Comparison of ENCODE assay signal across 8 cellular contexts in the genomic region with DNA sequence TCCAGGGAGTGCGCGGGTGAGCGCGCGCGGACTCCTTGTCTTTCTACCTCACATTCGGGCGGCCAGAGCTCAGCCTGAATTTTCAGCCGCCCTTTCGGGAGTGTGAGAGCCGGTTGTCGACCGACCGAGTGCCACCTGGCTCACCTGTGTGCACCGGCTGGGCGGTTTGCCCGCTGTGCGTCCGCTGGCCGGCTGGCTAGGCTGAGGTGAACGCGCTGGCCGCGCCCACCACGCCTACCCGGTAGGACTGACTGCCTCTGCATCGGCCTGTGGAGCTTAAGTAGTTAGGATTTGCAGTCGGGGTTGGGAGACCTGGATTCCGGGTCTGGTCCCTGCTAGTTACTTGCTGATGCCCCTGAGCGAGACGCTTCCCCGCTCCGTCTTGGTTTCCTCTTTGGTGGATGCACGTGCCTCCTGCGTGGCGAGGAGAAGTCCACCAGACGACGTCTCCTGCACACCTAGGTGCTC. TPM values are rescaled to one million over a fixed set of nuclear protein-coding genes. Genes with fewer than 3 reads are reported as not detected.
DNase-seq lines count a peak whose midpoint lies in the region; ATAC-seq, FAIRE-seq and TF ChIP-seq lines count a peak whose summit lies in the region.

No MANE protein-coding gene starts in this region.

- H3K27me3 ChIP-seq in bronchial epithelial cell (ENCODE audit: control insufficient read depth, insufficient read depth, low read length), result no peaks in the 10 kb centered on the region
- H3K27me3 ChIP-seq in lung (ENCODE audit: control insufficient read depth, insufficient read depth), result no peaks in the 10 kb centered on the region
- no peaks in the 10 kb centered on the region for H3K27me3 ChIP-seq in upper lobe of right lung

- no peak for FAIRE-seq in bronchial epithelial cell (lab: Jason Lieb, UNC)

- H3K9me3 ChIP-seq in lung (ENCODE audit: control insufficient read depth in 2 of 2, insufficient read depth in 1 of 2, low read length in 1 of 2) (no peaks in the 10 kb centered on the region), upper lobe of right lung (no peaks in the 10 kb centered on the region)

- TF ChIP-seq CTCF in bronchial epithelial cell (IDR thresholded peaks at IDR 0.05; ENCODE audit: insufficient read depth, low read length, severe bottlenecking) (no peak), lung (IDR thresholded peaks at IDR 0.05; ENCODE audit: control extremely low read depth, extremely low read depth) (no peak), upper lobe of right lung (IDR thresholded peaks at IDR 0.05) (no peak), GM10266 (IDR thresholded peaks at IDR 0.05; ENCODE audit: control insufficient read depth, insufficient read depth, low read depth, missing control alignments) (no peak)

- DNase-seq in NCI-H146 treated with DMSO at 0.1 percent for 48 hours (lab: John Stamatoyannopoulos, UW; ENCODE audit: unreplicated experiment), result peak; percentile 14
- DNase-seq in bronchial epithelial cell (ENCODE audit: low read depth), result no peak
- DNase-seq in lung (ENCODE audit: low spot score), result peak; percentile 73
- peak; percentile 89 for DNase-seq in upper lobe of right lung
- no peak for DNase-seq in SKM-1 treated with dmso at 0.1 percent for 144 hours (lab: John Stamatoyannopoulos, UW; ENCODE audit: unreplicated experiment)
- DNase-seq in GM10266 (ENCODE audit: extremely low spot score), result no peak
- no peak for DNase-seq in stimulated activated naive CD4-positive, alpha-beta T cell treated with Interleukin-2 at 50 U/mL for 16 hours (lab: John Stamatoyannopoulos, UW)

- H3K4me3 ChIP-seq in bronchial epithelial cell (ENCODE audit: low read depth, low read length) (peak overlapping the region; percentile 54), lung (peak overlapping the region; percentile 79), upper lobe of right lung (peak overlapping the region; percentile 72)

- H3K36me3 ChIP-seq in bronchial epithelial cell (ENCODE audit: control insufficient read depth, insufficient read depth, low read length) (no peaks in the 10 kb centered on the region), lung (ENCODE audit: control insufficient read depth in 2 of 2, insufficient read depth in 2 of 2, low read length in 2 of 2) (no peaks in the 10 kb centered on the region), upper lobe of right lung (no peaks in the 10 kb centered on the region)

- WGBS in lung, 2 donors, result 9 to 11% methylated on average over 38 of the region's 38 CpGs

- intact Hi-C loops in upper lobe of right lung (cut with DNase I), result no loop called here

- H3K27ac ChIP-seq in lung (ENCODE audit: low read depth in 1 of 2, low read length in 1 of 2), result peak overlapping the region; percentile 14 to 90
- H3K27ac ChIP-seq in upper lobe of right lung, result peak overlapping the region; percentile 66

- ATAC-seq in GM19035 (IDR thresholded peaks at IDR 0.05; ENCODE audit: unreplicated experiment), result peak; percentile 11
- ATAC-seq in lung (ENCODE audit: insufficient read depth, low FRiP score), result peak; percentile 70
- peak; percentile 81 for ATAC-seq in upper lobe of right lung

- H3K4me1 ChIP-seq in lung (ENCODE audit: control insufficient read depth in 2 of 2, insufficient read depth in 2 of 2, low read length in 2 of 2) (peaks cover 0 to 19% of the 10 kb centered on the region in 2 donors), upper lobe of right lung (peaks cover 26% of the 10 kb centered on the region)

RNA-seq across cellular contexts. Expression of a gene that starts 0.6 kb away (rescaled TPM):
- 12.1 and 14.8 TPM in 2 replicates for total RNA-seq in bronchial epithelial cell
- total RNA-seq in lung, result 10 to 100 TPM; 44.3 to 63.0 TPM
- 10 to 100 TPM; 47.0 to 68.4 TPM for polyA plus RNA-seq in lung
- 47.3 TPM for total RNA-seq in upper lobe of right lung

RNA-seq across cellular contexts. Expression of a gene that starts 35.1 kb away (rescaled TPM):
- total RNA-seq in bronchial epithelial cell (under 0.01 TPM in 1 of 2 replicates, not detected in the other), lung (under 1 TPM; 0.28 to 0.83 TPM), upper lobe of right lung (0.90 TPM)
- under 1 TPM; 0.42 to 0.57 TPM for polyA plus RNA-seq in lung

Comparison
In these comparisons a context has a peak if more than half of its experiments do, and no peak if none do; other contexts are left out.
1. ATAC-seq: peak in every context shown above with its lines; median percentile 81 in upper lobe of right lung; 70 in lung; 11 in GM19035.
2. DNase-seq: peak in NCI-H146 treated with DMSO at 0.1 percent for 48 hours (single experiment), lung (single experiment) and upper lobe of right lung (single experiment); none in bronchial epithelial cell (single experiment), SKM-1 treated with dmso at 0.1 percent for 144 hours (single experiment), GM10266 (single experiment) and stimulated activated naive CD4-positive, alpha-beta T cell treated with Interleukin-2 at 50 U/mL for 16 hours (single experiment).
3. Peak in every context shown above with its lines, with median percentiles within 50 percentile points of each other: H3K4me3 ChIP-seq.